10 cellular contexts compared by ENCODE assay signal in genomic region chr4:81061340-81061730, GRCh38. TPM values are rescaled to one million over a fixed set of nuclear protein-coding genes. Genes with fewer than 3 reads are reported as not detected.
"Had no signal": no experiment of that assay in that cellular context is flagged by ENCODE, and none has a peak within 500 bp of the region (broad histone marks: within the 10 kb centered on the region; RNA-seq: fewer than 3 reads in every experiment).

No MANE protein-coding gene starts in this region.

- H3K27ac ChIP-seq: GM23248, HL-60 had no signal

- H3K4me3 ChIP-seq: GM23248, HAP-1, K562 had no signal

- DNase-seq: GM23248, GOT3, H7, HFFc6, KG1 had no signal

- H3K4me1 ChIP-seq: HAP-1 had no signal

- H2AFZ ChIP-seq: GM23248 had no signal

- H3K36me3 ChIP-seq: HAP-1 had no signal

- H3K9me3 ChIP-seq: HAP-1 had no signal

- ATAC-seq: HCT116, K562 had no signal

- H3K9ac ChIP-seq: GM23248 had no signal

RNA-seq across cellular contexts. Expression of gene BMP3, which starts 30.8 kb away (rescaled TPM):
- total RNA-seq: H4, K562 had no signal
